ENCODE assay signal across 8 cellular contexts in the genomic region with DNA sequence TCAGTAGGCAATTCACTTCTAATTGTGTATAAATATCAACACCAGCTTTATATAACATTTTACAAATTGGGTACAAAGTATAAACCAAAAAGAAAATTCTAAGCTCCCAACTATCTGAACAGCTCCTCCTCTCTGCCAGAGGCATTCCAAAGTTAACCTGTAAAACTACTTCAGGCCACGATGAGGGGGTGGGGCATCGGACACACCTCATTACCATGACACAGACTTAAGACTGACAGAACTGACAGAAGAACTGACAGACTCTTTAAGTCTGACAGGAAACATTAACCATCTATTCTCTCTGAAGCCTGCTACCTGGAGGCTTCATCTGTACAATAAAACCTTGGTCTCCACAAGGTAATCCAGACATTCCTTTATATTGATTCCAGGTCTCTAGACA. TPM values are rescaled to one million over a fixed set of nuclear protein-coding genes. Genes with fewer than 3 reads are reported as not detected.
DNase-seq lines count a peak whose midpoint lies in the region; ATAC-seq and TF ChIP-seq lines count a peak whose summit lies in the region.
"Had no signal": no experiment of that assay in that cellular context is flagged by ENCODE, and none has a peak within 500 bp of the region (broad histone marks: within the 10 kb centered on the region; RNA-seq: fewer than 3 reads in every experiment).

No MANE protein-coding gene starts in this region.

- H4K20me1 ChIP-seq in hepatocyte (ENCODE audit: insufficient read depth, poor library complexity, severe bottlenecking) (no peaks in the 10 kb centered on the region), smooth muscle cell (ENCODE audit: low read depth) (peaks cover 31% of the 10 kb centered on the region)

- H3K27me3 Mint-ChIP-seq in T-helper 17 cell = no peaks in the 10 kb centered on the region

- peaks cover 82% of the 10 kb centered on the region for H3K4me1 Mint-ChIP-seq in T-helper 17 cell

- H2AFZ ChIP-seq in hepatocyte (no peak overlapping the region), smooth muscle cell (ENCODE audit: low read depth) (no peak overlapping the region)

- H3K9me2 ChIP-seq in hepatocyte (replicated peaks; ENCODE audit: insufficient read depth) = no peaks in the 10 kb centered on the region

- H3K27ac ChIP-seq in hepatocyte (peak overlapping the region; percentile 98), smooth muscle cell (ENCODE audit: low read depth) (peak overlapping the region; percentile 96)

- H3K36me3 ChIP-seq in hepatocyte (replicated peaks; ENCODE audit: insufficient read depth, low read depth) (no peaks in the 10 kb centered on the region), smooth muscle cell (ENCODE audit: low read depth) (no peaks in the 10 kb centered on the region)

- peaks cover 2% of the 10 kb centered on the region for H3K36me3 Mint-ChIP-seq in T-helper 17 cell (ENCODE audit: low read depth)

- 46% methylated on average over 2 of the region's 2 CpGs for WGBS in hepatocyte (ENCODE audit: low lambda C conversion rate, missing lambda C conversion rate)
- WGBS in smooth muscle cell (ENCODE audit: low lambda C conversion rate) = 42% methylated on average over 2 of the region's 2 CpGs

- H3K9ac ChIP-seq in smooth muscle cell (ENCODE audit: low read depth) = peak overlapping the region; percentile 85

- H3K79me2 ChIP-seq in hepatocyte (peaks cover 86% of the 10 kb centered on the region), smooth muscle cell (ENCODE audit: low read depth) (peaks cover 72% of the 10 kb centered on the region)

- in situ Hi-C loops in KBM-7 (cut with MboI; ENCODE audit: low pct_unique_long_range_greater_than_20kb, low sequenced_read_pairs) = no loop called here

- TF ChIP-seq CTCF in hepatocyte (IDR thresholded peaks at IDR 0.05; ENCODE audit: poor library complexity) (no peak), smooth muscle cell (IDR thresholded peaks at IDR 0.05; ENCODE audit: borderline replicate concordance, insufficient read depth, poor library complexity, severe bottlenecking) (no peak)

- H3K4me1 ChIP-seq in hepatocyte (ENCODE audit: insufficient read depth) (peaks cover 59% of the 10 kb centered on the region), smooth muscle cell (ENCODE audit: low read depth) (peaks cover 63% of the 10 kb centered on the region)

- peaks cover 50% of the 10 kb centered on the region for H3F3A ChIP-seq in smooth muscle cell (ENCODE audit: low read depth)

- peak; percentile 26 for DNase-seq in HK-2 (ENCODE audit: unreplicated experiment)
- no peak for DNase-seq in T-helper 17 cell
- peak; percentile 50 for DNase-seq in hepatocyte (ENCODE audit: low spot score)
- DNase-seq in smooth muscle cell (lab: John Stamatoyannopoulos, UW; ENCODE audit: unreplicated experiment) = no peak
- no peak for DNase-seq in KBM-7
- DNase-seq in NCI-H2107 (lab: John Stamatoyannopoulos, UW) = no peak
- DNase-seq: NCI-H2081 treated with DMSO at 0.1 percent for 48 hours had no signal

- H3K27ac Mint-ChIP-seq in T-helper 17 cell = peak overlapping the region; percentile 100

- H3K4me3 Mint-ChIP-seq in T-helper 17 cell = peak overlapping the region; percentile 69

- ATAC-seq in T-helper 17 cell (no peak), HG03045 (IDR thresholded peaks at IDR 0.05; ENCODE audit: unreplicated experiment) (no peak)

- H3K4me2 ChIP-seq in hepatocyte (peak overlapping the region; percentile 69), smooth muscle cell (peak overlapping the region; percentile 83)

- H3K4me3 ChIP-seq in hepatocyte (no peak overlapping the region), smooth muscle cell (no peak overlapping the region)

- no peaks in the 10 kb centered on the region for H3K9me3 ChIP-seq in T-helper 17 cell (ENCODE audit: control insufficient read depth, low read length, poor library complexity, severe bottlenecking)
- no peaks in the 10 kb centered on the region for H3K9me3 ChIP-seq in hepatocyte (ENCODE audit: low read depth)
- H3K9me3 ChIP-seq in smooth muscle cell (replicated peaks; ENCODE audit: low read depth) = no peaks in the 10 kb centered on the region

- H3K27me3 ChIP-seq in hepatocyte = no peaks in the 10 kb centered on the region
- no peaks in the 10 kb centered on the region for H3K27me3 ChIP-seq in smooth muscle cell (ENCODE audit: low read depth)

RNA-seq across cellular contexts. Expression of gene ESYT2, which starts 12.3 kb away (rescaled TPM):
- total RNA-seq in T-helper 17 cell (100 to 1,000 TPM; 104 to 113 TPM), hepatocyte (59.6 and 61.2 TPM in 2 replicates), smooth muscle cell (69.4 and 71.1 TPM in 2 replicates)
- polyA plus RNA-seq in hepatocyte (29.4 and 33.4 TPM in 2 replicates), smooth muscle cell (27.9 and 33.8 TPM in 2 replicates)

RNA-seq across cellular contexts. Expression of gene DYNC2I1, which starts 39.4 kb away (rescaled TPM):
- 10 to 100 TPM; 12.4 to 15.0 TPM for total RNA-seq in T-helper 17 cell
- 8.0 and 11.2 TPM in 2 replicates for total RNA-seq in hepatocyte
- polyA plus RNA-seq in hepatocyte = 31.9 and 54.0 TPM in 2 replicates
- total RNA-seq in smooth muscle cell = 10.3 and 11.0 TPM in 2 replicates
- 29.2 and 50.0 TPM in 2 replicates for polyA plus RNA-seq in smooth muscle cell

Comparison
In these comparisons a context has a peak if more than half of its experiments do, and no peak if none do; other contexts are left out.
1. DNase-seq: peak in HK-2 (single experiment) and hepatocyte (single experiment); none in T-helper 17 cell (0 of 3), smooth muscle cell (single experiment), KBM-7 (single experiment) and NCI-H2107 (single experiment).